In genomic region chr4:25903905-25904747, GRCh38 we compare ENCODE assay signal across 9 cellular contexts. TPM values are rescaled to one million over a fixed set of nuclear protein-coding genes. Genes with fewer than 3 reads are reported as not detected.
DNase-seq lines count a peak whose midpoint lies in the region; ATAC-seq lines count a peak whose summit lies in the region.
"Had no signal": no experiment of that assay in that cellular context is flagged by ENCODE, and none has a peak within 500 bp of the region (broad histone marks: within the 10 kb centered on the region; RNA-seq: fewer than 3 reads in every experiment).

No MANE protein-coding gene starts in this region.

- DNase-seq in MG63, result peak; percentile 24
- peak; percentile 47 for DNase-seq in myocyte (ENCODE audit: low read depth)
- DNase-seq in NCI-H82 (lab: John Stamatoyannopoulos, UW), result no peak
- no peak for DNase-seq in activated CD8-positive, alpha-beta memory T cell treated with anti-CD3 and anti-CD28 coated beads, Interleukin-2, amount 50 U/mL, for 48 hours
- DNase-seq: naive thymus-derived CD4-positive, alpha-beta T cell had no signal

- ATAC-seq in GM18499 (IDR thresholded peaks at IDR 0.05; ENCODE audit: insufficient read depth, unreplicated experiment) (peak; percentile 58), GM21515 (IDR thresholded peaks at IDR 0.05; ENCODE audit: unreplicated experiment) (peak; percentile 46), HG02884 (IDR thresholded peaks at IDR 0.05; ENCODE audit: unreplicated experiment) (no peak), HG03097 (IDR thresholded peaks at IDR 0.05; ENCODE audit: low FRiP score, unreplicated experiment) (no peak)
- ATAC-seq: naive thymus-derived CD4-positive, alpha-beta T cell had no signal

- H3K4me3 ChIP-seq in MG63, result no peak overlapping the region

- H3K27me3 ChIP-seq in MG63, result no peaks in the 10 kb centered on the region

- no peaks in the 10 kb centered on the region; the same call in 1 of the 2 replicates for H3K9me3 ChIP-seq in MG63

- H3K36me3 ChIP-seq in MG63, result no peaks in the 10 kb centered on the region

RNA-seq across cellular contexts. Expression of gene SMIM20, which starts 9.9 kb away (rescaled TPM):
- total RNA-seq in MG63 (2014; rRNA removed; shearing (Covaris generic); ENCODE audit: low replicate concordance), result 23.1 and 35.9 TPM in 2 replicates
- total RNA-seq in myocyte, result 31.7 and 49.7 TPM in 2 replicates
- 40.4 TPM for polyA plus RNA-seq in myocyte (2012)

RNA-seq across cellular contexts. Expression of gene SEL1L3, which starts 41.3 kb away (rescaled TPM):
- total RNA-seq in MG63 (2014; rRNA removed; shearing (Covaris generic); ENCODE audit: low replicate concordance), result 37.6 and 65.3 TPM in 2 replicates
- total RNA-seq in myocyte, result 6.8 and 7.9 TPM in 2 replicates
- 25.7 TPM for polyA plus RNA-seq in myocyte (2012)

Comparison
In these comparisons a context has a peak if more than half of its experiments do, and no peak if none do; other contexts are left out.
1. ATAC-seq: peak in GM18499 (single experiment) and GM21515 (single experiment); none in HG02884 (single experiment) and HG03097 (single experiment).
2. DNase-seq: peak in MG63 (single experiment) and myocyte (single experiment); none in NCI-H82 (single experiment) and activated CD8-positive, alpha-beta memory T cell treated with anti-CD3 and anti-CD28 coated beads, Interleukin-2, amount 50 U/mL, for 48 hours (single experiment).